8 cellular contexts compared by ENCODE assay signal in the genomic region with DNA sequence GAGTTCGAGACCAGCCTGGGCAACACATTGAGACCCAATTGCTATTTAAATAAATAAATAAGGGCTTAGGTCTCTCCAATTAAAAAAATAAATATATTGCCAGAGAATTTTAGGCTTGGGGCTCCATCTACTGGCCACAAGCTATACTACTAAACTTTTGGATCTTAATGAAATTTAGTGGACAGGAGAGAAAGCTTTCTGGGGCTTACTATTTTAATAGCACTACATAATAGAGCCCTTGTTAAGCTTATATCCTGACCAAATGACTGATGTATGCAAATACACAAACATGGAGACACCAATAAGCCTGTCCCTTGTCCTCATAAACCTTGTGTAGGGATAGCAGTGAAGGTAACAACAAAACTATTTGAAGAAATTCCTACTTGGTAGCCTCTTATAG. TPM values are rescaled to one million over a fixed set of nuclear protein-coding genes. Genes with fewer than 3 reads are reported as not detected.
DNase-seq lines count a peak whose midpoint lies in the region; ATAC-seq and TF ChIP-seq lines count a peak whose summit lies in the region.

No MANE protein-coding gene starts in this region.

- TF ChIP-seq CTCF in heart left ventricle (IDR thresholded peaks at IDR 0.05): peak; percentile 23 to 62 (median 46)
- TF ChIP-seq CTCF in PC-9 (conservative IDR thresholded peaks at IDR 0.05): peak; percentile 78
- peak; percentile 27 to 45 (median 39) for TF ChIP-seq CTCF in tibial nerve (IDR thresholded peaks at IDR 0.05)

- TF ChIP-seq EP300 in tibial nerve (IDR thresholded peaks at IDR 0.05): no peak

- CTCF ChIA-PET in PC-9 (lab: Charles Lee): interaction anchor here (0.7 kb wide), 1 partner anchor 330 kb away, joined by 4 read pairs; no protein-coding TSS in a partner anchor

- H3K27ac ChIP-seq in heart left ventricle: no peak overlapping the region
- no peak overlapping the region for H3K27ac ChIP-seq in right cardiac atrium (ENCODE audit: low read length)
- H3K27ac ChIP-seq in PC-9: no peak overlapping the region
- no peak overlapping the region for H3K27ac ChIP-seq in tibial nerve

- intact Hi-C loops in heart left ventricle (cut with DNase I): loop anchor here in 5 of 10 donors (5.0 to 10.0 kb wide), 5 partner anchors 65 to 405 kb away; partner anchors contain the start of genes BGLAP (in 1 of the 5), PAQR6 (in 1 of the 5) and RIT1 (in 1 of the 5)
- intact Hi-C loops in right cardiac atrium (cut with DNase I): loop anchor here in 1 of 4 donors (10.0 kb wide), 1 partner anchor 235 kb away; the partner anchor contains the start of gene MEX3A
- intact Hi-C loops in PC-9 (cut with micrococcal nuclease; ENCODE audit: unreplicated experiment): loop anchor here (5.0 to 10.0 kb wide), 2 partner anchors 172 to 225 kb away; no protein-coding TSS in a partner anchor

- H3K79me2 ChIP-seq in PC-9 (ENCODE audit: low read depth): peaks cover 9% of the 10 kb centered on the region

- DNase-seq in heart left ventricle (no peak), right cardiac atrium (no peak), PC-9 (no peak), fibroblast of peridontal ligament (ENCODE audit: extremely low read depth) (peak; percentile 63), tibial nerve (ENCODE audit: low spot score in 2 of 2) (peak in 1 of 2 donors; percentile 15), HuH-7.5 (ENCODE audit: low spot score) (no peak)
- no peak for DNase-seq in effector CD4-positive, alpha-beta T cell

- no peaks in the 10 kb centered on the region for H3K9me2 ChIP-seq in PC-9 (ENCODE audit: insufficient read depth)

- no peak overlapping the region for H2AFZ ChIP-seq in PC-9

- H3K4me3 ChIP-seq in heart left ventricle (no peak overlapping the region), right cardiac atrium (ENCODE audit: low read length) (no peak overlapping the region), PC-9 (no peak overlapping the region), tibial nerve (no peak overlapping the region)

- peaks cover 83% of the 10 kb centered on the region for H3F3A ChIP-seq in PC-9 (ENCODE audit: insufficient read depth, low read depth)

- ATAC-seq in heart left ventricle (no peak), right cardiac atrium (no peak), GM21423 (IDR thresholded peaks at IDR 0.05; ENCODE audit: unreplicated experiment) (no peak)

- BruUV-seq in PC-9 (replicated peaks; lab: Mats Ljungman, UMichigan): no TSS peak

- H4K20me1 ChIP-seq in PC-9 (ENCODE audit: insufficient read depth): peaks cover 42% of the 10 kb centered on the region

- H3K4me1 ChIP-seq in heart left ventricle (no peaks in the 10 kb centered on the region), right cardiac atrium (ENCODE audit: control insufficient read depth, insufficient read depth, low read length) (no peaks in the 10 kb centered on the region), PC-9 (replicated peaks; ENCODE audit: insufficient read depth) (no peaks in the 10 kb centered on the region), tibial nerve (no peaks in the 10 kb centered on the region)

- POLR2A ChIA-PET in PC-9 (lab: Charles Lee; ENCODE audit: unreplicated experiment): no interaction called here

- TF ChIP-seq POLR2A in heart left ventricle (IDR thresholded peaks at IDR 0.05): no peak
- no peak for TF ChIP-seq POLR2A in tibial nerve (IDR thresholded peaks at IDR 0.05)

- no peak overlapping the region for H3K4me2 ChIP-seq in PC-9

- H3K9me3 ChIP-seq in heart left ventricle: no peaks in the 10 kb centered on the region
- no peaks in the 10 kb centered on the region for H3K9me3 ChIP-seq in right cardiac atrium (ENCODE audit: control insufficient read depth, low read length)
- no peaks in the 10 kb centered on the region for H3K9me3 ChIP-seq in PC-9 (ENCODE audit: insufficient read depth, low read depth)
- H3K9me3 ChIP-seq in tibial nerve: no peaks in the 10 kb centered on the region

- 80 to 85% (median 84%) methylated on average over 1 of the region's 1 CpG for WGBS in heart left ventricle, 4 donors
- WGBS in right cardiac atrium: 79% methylated on average over 1 of the region's 1 CpG
- WGBS in tibial nerve, 2 donors: 53 to 63% methylated on average over 1 of the region's 1 CpG

- H3K27me3 ChIP-seq in heart left ventricle: no peaks in the 10 kb centered on the region
- H3K27me3 ChIP-seq in right cardiac atrium (ENCODE audit: control insufficient read depth, insufficient read depth): no peaks in the 10 kb centered on the region
- no peaks in the 10 kb centered on the region for H3K27me3 ChIP-seq in PC-9 (ENCODE audit: insufficient read depth, low read depth)
- H3K27me3 ChIP-seq in tibial nerve: no peaks in the 10 kb centered on the region

- H3K36me3 ChIP-seq in heart left ventricle (peaks cover 8 to 100% (median 100%) of the 10 kb centered on the region in 9 donors), PC-9 (ENCODE audit: low read depth) (peaks cover 56% of the 10 kb centered on the region), tibial nerve (peaks cover 17 to 100% (median 65%) of the 10 kb centered on the region in 3 donors)

RNA-seq across cellular contexts. Expression of gene CCT3, which starts 18.4 kb away (rescaled TPM):
- 100 to 1,000 TPM; 105 to 152 (median 143) TPM for total RNA-seq in heart left ventricle
- polyA plus RNA-seq in heart left ventricle: 100 to 1,000 TPM in 1 of 2 donors, 10 to 100 TPM in 1; 83.1 to 246 TPM
- 100 to 1,000 TPM; 126 to 151 (median 138) TPM for total RNA-seq in right cardiac atrium
- polyA plus RNA-seq in right cardiac atrium: 125 TPM
- 272 and 317 TPM in 2 replicates for total RNA-seq in PC-9 (2021)
- 100 to 1,000 TPM; 113 to 175 (median 137) TPM for total RNA-seq in tibial nerve

RNA-seq across cellular contexts. Expression of gene TSACC, which starts 18.7 kb away (rescaled TPM):
- total RNA-seq in heart left ventricle (under 1 TPM in 2 of 9 donors, not detected in 7; 0.36 to 0.81 TPM), right cardiac atrium (not detected), PC-9 (2021) (0.75 and 1.3 TPM in 2 replicates), tibial nerve (not detected)
- polyA plus RNA-seq in heart left ventricle (not detected), right cardiac atrium (0.38 TPM)

RNA-seq across cellular contexts. Expression of gene VHLL, which starts 20.6 kb away (rescaled TPM):
- total RNA-seq in heart left ventricle (not detected), right cardiac atrium (not detected), PC-9 (2021) (not detected in 2 replicates), tibial nerve (not detected)
- polyA plus RNA-seq in heart left ventricle (not detected), right cardiac atrium (not detected)

RNA-seq across cellular contexts. Expression of gene GLMP, which starts 24.2 kb away (rescaled TPM):
- total RNA-seq in heart left ventricle (10 to 100 TPM in 8 of 9 donors, 1 to 10 TPM in 1; 9.1 to 63.8 (median 16.7) TPM), right cardiac atrium (10 to 100 TPM; 19.8 to 28.4 (median 25.5) TPM), PC-9 (2021) (27.8 and 29.2 TPM in 2 replicates), tibial nerve (10 to 100 TPM; 30.8 to 45.9 (median 42.1) TPM)
- polyA plus RNA-seq in heart left ventricle (10 to 100 TPM; 12.8 to 14.4 TPM), right cardiac atrium (22.0 TPM)

RNA-seq across cellular contexts. Expression of gene TMEM79, which starts 35.5 kb away (rescaled TPM):
- total RNA-seq in heart left ventricle (1 to 10 TPM in 7 of 9 donors, under 1 TPM in 2; 0.83 to 2.7 (median 1.3) TPM), right cardiac atrium (1 to 10 TPM in 3 of 4 donors, under 1 TPM in 1; 0.95 to 2.4 (median 1.9) TPM), PC-9 (2021) (10.4 and 12.8 TPM in 2 replicates), tibial nerve (1 to 10 TPM; 1.7 to 4.5 (median 3.1) TPM)
- polyA plus RNA-seq in heart left ventricle (1 to 10 TPM; 1.2 to 1.6 TPM), right cardiac atrium (1.9 TPM)
